In the genomic region with DNA sequence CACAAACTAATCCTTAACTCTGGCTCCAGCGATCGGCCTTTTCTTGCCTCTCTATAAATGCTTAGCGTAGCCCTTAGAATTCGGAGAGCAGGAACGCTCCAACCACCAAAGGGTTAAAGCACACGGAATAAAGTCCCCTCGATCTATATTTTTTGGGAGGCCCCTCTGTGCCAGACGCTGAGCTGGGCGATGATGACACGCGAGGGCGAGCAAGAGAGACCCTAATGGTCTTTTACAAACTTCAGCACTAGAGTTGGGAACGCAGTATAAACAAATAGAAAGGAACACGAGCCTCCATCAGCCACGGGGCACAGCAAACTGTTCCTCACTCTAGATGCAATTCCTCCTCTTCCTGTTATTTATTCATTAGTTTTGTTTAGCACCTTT, we compare ENCODE assay signal across 12 cellular contexts. TPM values are rescaled to one million over a fixed set of nuclear protein-coding genes. Genes with fewer than 3 reads are reported as not detected.
DNase-seq lines count a peak whose midpoint lies in the region; ATAC-seq and TF ChIP-seq lines count a peak whose summit lies in the region.
"Had no signal": no experiment of that assay in that cellular context is flagged by ENCODE, and none has a peak within 500 bp of the region (broad histone marks: within the 10 kb centered on the region; RNA-seq: fewer than 3 reads in every experiment).

No MANE protein-coding gene starts in this region.

- H3K27ac Mint-ChIP-seq in chondrocyte (ENCODE audit: unreplicated experiment) (no peak overlapping the region), mesothelial cell of epicardium (no peak overlapping the region)
- no peak overlapping the region for H3K27ac Mint-ChIP-seq in activated naive CD4-positive, alpha-beta T cell treated with anti-CD3 and anti-CD28 coated beads for 36 hours

- no peak for TF ChIP-seq CTCF in chondrocyte (IDR thresholded peaks at IDR 0.05)
- TF ChIP-seq CTCF in mesothelial cell of epicardium (IDR thresholded peaks at IDR 0.05; ENCODE audit: unreplicated experiment): no peak

- H3K9me3 Mint-ChIP-seq in chondrocyte (ENCODE audit: low read depth): no peaks in the 10 kb centered on the region
- H3K9me3 Mint-ChIP-seq in mesothelial cell of epicardium: no peaks in the 10 kb centered on the region
- peaks cover 4% of the 10 kb centered on the region for H3K9me3 Mint-ChIP-seq in activated naive CD4-positive, alpha-beta T cell treated with anti-CD3 and anti-CD28 coated beads for 36 hours

- H3K27me3 Mint-ChIP-seq in chondrocyte (ENCODE audit: low read depth) (peaks cover 56% of the 10 kb centered on the region), mesothelial cell of epicardium (ENCODE audit: low read depth) (peaks cover 87% of the 10 kb centered on the region)
- H3K27me3 Mint-ChIP-seq in activated naive CD4-positive, alpha-beta T cell treated with anti-CD3 and anti-CD28 coated beads for 36 hours (ENCODE audit: low read depth): peaks cover 47% of the 10 kb centered on the region

- intact Hi-C loops in activated naive CD4-positive, alpha-beta T cell treated with anti-CD3 and anti-CD28 coated beads for 36 hours (cut with micrococcal nuclease): no loop called here

- CTCF ChIA-PET in activated naive CD4-positive, alpha-beta T cell treated with anti-CD3 and anti-CD28 coated beads for 36 hours (lab: Charles Lee): no interaction called here

- H3K36me3 Mint-ChIP-seq in chondrocyte (ENCODE audit: low read depth): no peaks in the 10 kb centered on the region
- no peaks in the 10 kb centered on the region for H3K36me3 Mint-ChIP-seq in mesothelial cell of epicardium
- H3K36me3 Mint-ChIP-seq in activated naive CD4-positive, alpha-beta T cell treated with anti-CD3 and anti-CD28 coated beads for 36 hours (ENCODE audit: low read depth): peaks cover 2% of the 10 kb centered on the region

- ATAC-seq in HG03280 (IDR thresholded peaks at IDR 0.05; ENCODE audit: unreplicated experiment): no peak
- no peak for ATAC-seq in HG02610 (IDR thresholded peaks at IDR 0.05; ENCODE audit: unreplicated experiment)

- H3K4me3 Mint-ChIP-seq in chondrocyte (ENCODE audit: unreplicated experiment): peak overlapping the region; percentile 65
- H3K4me3 Mint-ChIP-seq in mesothelial cell of epicardium: peak overlapping the region; percentile 65
- no peak overlapping the region for H3K4me3 Mint-ChIP-seq in activated naive CD4-positive, alpha-beta T cell treated with anti-CD3 and anti-CD28 coated beads for 36 hours

- DNase-seq in NCI-H510A treated with DMSO at 0.1 percent for 48 hours (lab: John Stamatoyannopoulos, UW): peak; percentile 35
- DNase-seq in NCI-H510A (lab: John Stamatoyannopoulos, UW): no peak
- DNase-seq in chondrocyte (ENCODE audit: low spot score): no peak
- no peak for DNase-seq in mesothelial cell of epicardium (ENCODE audit: low spot score in 2 of 2, unreplicated experiment in 2 of 2)
- peak; percentile 40 for DNase-seq in superior temporal gyrus (ENCODE audit: extremely low spot score)
- no peak for DNase-seq in activated naive CD4-positive, alpha-beta T cell treated with anti-CD3 and anti-CD28 coated beads for 36 hours
- DNase-seq: activated naive CD4-positive, alpha-beta T cell; AML-193; foreskin melanocyte; NCI-H526 treated with DMSO at 0.1 percent for 48 hours had no signal

- H3K4me1 Mint-ChIP-seq in chondrocyte (ENCODE audit: low read depth) (peaks cover 19% of the 10 kb centered on the region), mesothelial cell of epicardium (peaks cover 15% of the 10 kb centered on the region)
- peaks cover 7% of the 10 kb centered on the region for H3K4me1 Mint-ChIP-seq in activated naive CD4-positive, alpha-beta T cell treated with anti-CD3 and anti-CD28 coated beads for 36 hours (ENCODE audit: low read depth)

RNA-seq across cellular contexts. Expression of gene TOX3, which starts 1.8 kb away (rescaled TPM):
- total RNA-seq in chondrocyte (not detected in 3 replicates), mesothelial cell of epicardium (5.3 to 7.0 TPM (median 6.8 TPM) in 3 replicates)
- not detected for total RNA-seq in activated naive CD4-positive, alpha-beta T cell treated with anti-CD3 and anti-CD28 coated beads for 36 hours

Comparison
In these comparisons a context has a peak if more than half of its experiments do, and no peak if none do; other contexts are left out.
1. DNase-seq: peak in NCI-H510A treated with DMSO at 0.1 percent for 48 hours (single experiment) and superior temporal gyrus (single experiment); none in NCI-H510A (single experiment), chondrocyte (single experiment), mesothelial cell of epicardium (0 of 2) and activated naive CD4-positive, alpha-beta T cell treated with anti-CD3 and anti-CD28 coated beads for 36 hours (single experiment).